Comparison of ENCODE assay signal across 8 cellular contexts in genomic region chr9:134324359-134325095, GRCh38. TPM values are rescaled to one million over a fixed set of nuclear protein-coding genes. Genes with fewer than 3 reads are reported as not detected.
A peak's percentile ranks its signal among the peaks of the same experiment; 100 is the strongest.
DNase-seq lines count a peak whose midpoint lies in the region; ATAC-seq and TF ChIP-seq lines count a peak whose summit lies in the region.

No MANE protein-coding gene starts in this region.

- H3K27ac Mint-ChIP-seq in T-cell (peak overlapping the region; percentile 73 to 75), progenitor cell of endocrine pancreas (peak overlapping the region; percentile 67)

- no peaks in the 10 kb centered on the region for H3K27me3 Mint-ChIP-seq in T-cell
- peaks cover 11% of the 10 kb centered on the region for H3K27me3 Mint-ChIP-seq in progenitor cell of endocrine pancreas

- TF ChIP-seq CTCF in fibroblast of pulmonary artery (IDR thresholded peaks at IDR 0.05; ENCODE audit: low read length, missing control alignments) (no peak), progenitor cell of endocrine pancreas (IDR thresholded peaks at IDR 0.05; ENCODE audit: unreplicated experiment) (no peak)

- H3K4me3 ChIP-seq in fibroblast of pulmonary artery (replicated peaks; ENCODE audit: low read depth, low read length) = peak overlapping the region; percentile 72

- H3K4me1 Mint-ChIP-seq in T-cell = peaks cover 6 to 18% (median 11%) of the 10 kb centered on the region in 3 donors
- peaks cover 38% of the 10 kb centered on the region for H3K4me1 Mint-ChIP-seq in progenitor cell of endocrine pancreas (ENCODE audit: low read depth)

- DNase-seq in ELR (ENCODE audit: low read depth) = peak; percentile 74
- DNase-seq in T-cell = peak in 1 of 34 experiments; percentile 22
- DNase-seq in fibroblast of pulmonary artery (ENCODE audit: low read depth) = no peak
- DNase-seq in progenitor cell of endocrine pancreas (ENCODE audit: low spot score, unreplicated experiment) = no peak
- no peak for DNase-seq in NCI-H510A (lab: John Stamatoyannopoulos, UW)

- POLR2A ChIA-PET in T-cell (lab: Charles Lee) = no interaction called here

- CTCF ChIA-PET in T-cell (lab: Charles Lee) = interaction anchor here in 1 of 2 donors (1.1 kb wide), 1 partner anchor 132 kb away, joined by 3 read pairs; no protein-coding TSS in a partner anchor

- H3K36me3 Mint-ChIP-seq in T-cell = no peaks in the 10 kb centered on the region
- H3K36me3 Mint-ChIP-seq in progenitor cell of endocrine pancreas (ENCODE audit: insufficient read depth) = no peaks in the 10 kb centered on the region

- H3K4me3 Mint-ChIP-seq in T-cell (peak overlapping the region; percentile 71 to 82 (median 80)), progenitor cell of endocrine pancreas (ENCODE audit: low read depth) (peak overlapping the region; percentile 52)

- H3K9me3 Mint-ChIP-seq in T-cell (no peaks in the 10 kb centered on the region), progenitor cell of endocrine pancreas (ENCODE audit: low read depth) (no peaks in the 10 kb centered on the region)

- ATAC-seq in T-cell (replicated peaks in 1 of 4) = no peak
- no peak for ATAC-seq in HG03354 (IDR thresholded peaks at IDR 0.05; ENCODE audit: poor library complexity, severe bottlenecking, unreplicated experiment)
- ATAC-seq in GM21529 (IDR thresholded peaks at IDR 0.05; ENCODE audit: unreplicated experiment) = no peak
- no peak for ATAC-seq in GM21515 (IDR thresholded peaks at IDR 0.05; ENCODE audit: unreplicated experiment)

RNA-seq across cellular contexts. Expression of gene RXRA, which starts 1.7 kb away (rescaled TPM):
- total RNA-seq in T-cell (10 to 100 TPM in 4 of 5 donors, 1 to 10 TPM in 1; 5.6 to 17.7 (median 14.5) TPM), progenitor cell of endocrine pancreas (58.4 and 64.8 TPM in 2 replicates)
